11 cellular contexts compared by ENCODE assay signal in genomic region chrX:118724775-118725174, GRCh38. TPM values are rescaled to one million over a fixed set of nuclear protein-coding genes. Genes with fewer than 3 reads are reported as not detected.
DNase-seq lines count a peak whose midpoint lies in the region; ATAC-seq and TF ChIP-seq lines count a peak whose summit lies in the region.
"Had no signal": no experiment of that assay in that cellular context is flagged by ENCODE, and none has a peak within 500 bp of the region (broad histone marks: within the 10 kb centered on the region; RNA-seq: fewer than 3 reads in every experiment).

No MANE protein-coding gene starts in this region.

- H3K4me1 ChIP-seq in OCI-LY3 (ENCODE audit: low read length), result peaks cover 29% of the 10 kb centered on the region

- no peak for TF ChIP-seq CTCF in Calu3 (IDR thresholded peaks at IDR 0.05; ENCODE audit: unreplicated experiment)
- TF ChIP-seq CTCF in OCI-LY3 (IDR thresholded peaks at IDR 0.05; ENCODE audit: low read depth, low read length), result no peak
- TF ChIP-seq CTCF in coronary artery (IDR thresholded peaks at IDR 0.05), result no peak
- no peak for TF ChIP-seq CTCF in nephron (IDR thresholded peaks at IDR 0.05; ENCODE audit: unreplicated experiment in 3 of 3)

- H3K9ac ChIP-seq in OCI-LY3 (ENCODE audit: low read length), result no peak overlapping the region

- H4K20me1 ChIP-seq in OCI-LY3 (ENCODE audit: insufficient read depth, low read length), result no peaks in the 10 kb centered on the region

- H3K4me1 Mint-ChIP-seq in Calu3 (ENCODE audit: low read depth, unreplicated experiment) (peaks cover 42% of the 10 kb centered on the region), nephron (peaks cover 23% of the 10 kb centered on the region)

- H3K36me3 ChIP-seq in OCI-LY3 (replicated peaks; ENCODE audit: low read depth, low read length), result no peaks in the 10 kb centered on the region

- H3K27ac ChIP-seq in OCI-LY3 (ENCODE audit: low read length), result no peak overlapping the region
- H3K27ac ChIP-seq in coronary artery, result peak overlapping the region; percentile 14 to 49
- H3K27ac ChIP-seq: VCaP had no signal

- H3K27ac Mint-ChIP-seq in Calu3 (ENCODE audit: unreplicated experiment), result no peak overlapping the region
- peak overlapping the region; percentile 15 to 53 (median 31) for H3K27ac Mint-ChIP-seq in nephron
- H3K27ac Mint-ChIP-seq: CD4-positive, CD25-positive, alpha-beta regulatory T cell had no signal

- no peak overlapping the region for H2AFZ ChIP-seq in OCI-LY3 (ENCODE audit: low read depth, low read length)

- H3K4me3 ChIP-seq in OCI-LY3 (ENCODE audit: low read length), result peak overlapping the region; percentile 36
- H3K4me3 ChIP-seq in coronary artery, result no peak overlapping the region

- no TSS peak for BruUV-seq in Calu3 (replicated peaks; lab: Mats Ljungman, UMichigan)

- H3K4me3 Mint-ChIP-seq in Calu3 (ENCODE audit: low read depth, unreplicated experiment) (peak overlapping the region; percentile 10), nephron (peak overlapping the region in 1 of 3 experiments; percentile 8)

- H3K4me2 ChIP-seq in OCI-LY3 (ENCODE audit: low read length), result peak overlapping the region; percentile 63

- CTCF ChIA-PET in Calu3 (lab: Charles Lee), result interaction anchor here (1.0 kb wide), 1 partner anchor 123 kb away, joined by 4 read pairs; no protein-coding TSS in a partner anchor

- peaks cover 20% of the 10 kb centered on the region for H3K27me3 ChIP-seq in OCI-LY3 (ENCODE audit: low read depth, low read length)

- no peaks in the 10 kb centered on the region for H3K9me3 ChIP-seq in OCI-LY3 (ENCODE audit: insufficient read depth, low read length)

- ATAC-seq in GM19035 (IDR thresholded peaks at IDR 0.05; ENCODE audit: unreplicated experiment) (no peak), GM21390 (IDR thresholded peaks at IDR 0.05; ENCODE audit: unreplicated experiment) (no peak)

- no peak for DNase-seq in Calu3
- DNase-seq in coronary artery (ENCODE audit: low spot score), result no peak
- DNase-seq in NCI-H146 (lab: John Stamatoyannopoulos, UW), result no peak
- DNase-seq in anterior cingulate cortex (lab: John Stamatoyannopoulos, UW), result no peak
- DNase-seq: CD4-positive, CD25-positive, alpha-beta regulatory T cell; NCI-H187 had no signal

- intact Hi-C loops in Calu3 (cut with micrococcal nuclease; ENCODE audit: unreplicated experiment), result loop anchor here (5.0 to 10.0 kb wide), 2 partner anchors 60 to 82 kb away; no protein-coding TSS in a partner anchor

- H3K79me2 ChIP-seq in OCI-LY3 (ENCODE audit: low read length), result no peaks in the 10 kb centered on the region

- H3K9me3 Mint-ChIP-seq in Calu3 (ENCODE audit: low read depth, unreplicated experiment), result no peaks in the 10 kb centered on the region
- H3K9me3 Mint-ChIP-seq in nephron, result peaks cover 18% of the 10 kb centered on the region

- peaks cover 24% of the 10 kb centered on the region for H3K36me3 Mint-ChIP-seq in Calu3 (ENCODE audit: insufficient read depth, unreplicated experiment)
- H3K36me3 Mint-ChIP-seq in nephron (ENCODE audit: low read depth), result no peaks in the 10 kb centered on the region
- H3K36me3 Mint-ChIP-seq: CD4-positive, CD25-positive, alpha-beta regulatory T cell had no signal

- H3K27me3 Mint-ChIP-seq in Calu3 (ENCODE audit: unreplicated experiment), result no peaks in the 10 kb centered on the region
- H3K27me3 Mint-ChIP-seq in nephron (ENCODE audit: low read depth), result peaks cover 6% of the 10 kb centered on the region

RNA-seq across cellular contexts. Expression of gene IL13RA1, which starts 2.6 kb away (rescaled TPM):
- total RNA-seq in Calu3 (2022), result 60.4 and 67.8 TPM in 2 replicates
- total RNA-seq: CD4-positive, CD25-positive, alpha-beta regulatory T cell had no signal
